In genomic region chr1:199089393-199090122, GRCh38 we compare ENCODE assay signal across 8 cellular contexts.
DNase-seq lines count a peak whose midpoint lies in the region; ATAC-seq lines count a peak whose summit lies in the region.

No MANE protein-coding gene starts in this region.

- ATAC-seq in HG02973 (IDR thresholded peaks at IDR 0.05; ENCODE audit: unreplicated experiment) = peak; percentile 91

- DNase-seq in activated CD8-positive, alpha-beta memory T cell treated with anti-CD3 and anti-CD28 coated beads for 4 hours (ENCODE audit: low read depth in 2 of 2) = peak; percentile 7 to 18
- no peak for DNase-seq in activated CD8-positive, alpha-beta memory T cell treated with anti-CD3 and anti-CD28 coated beads, Interleukin-2, amount 50 U/mL, for 48 hours
- DNase-seq in T follicular helper cell (ENCODE audit: low read depth) = peak; percentile 16
- DNase-seq in stimulated activated CD8-positive, alpha-beta memory T cell treated with anti-CD3 and anti-CD28 coated beads, Interleukin-4, amount 100 ng/mL, for 24 hours (ENCODE audit: low read depth) = peak; percentile 7
- DNase-seq in NCI-H2171 (lab: John Stamatoyannopoulos, UW) = no peak
- DNase-seq in NCI-H2107 (lab: John Stamatoyannopoulos, UW) = no peak
- DNase-seq in NCI-H2227 treated with DMSO at 0.1 percent for 48 hours (lab: John Stamatoyannopoulos, UW) = no peak

Comparison
In these comparisons a context has a peak if more than half of its experiments do, and no peak if none do; other contexts are left out.
1. DNase-seq: peak in activated CD8-positive, alpha-beta memory T cell treated with anti-CD3 and anti-CD28 coated beads for 4 hours (2 of 2), T follicular helper cell (single experiment) and stimulated activated CD8-positive, alpha-beta memory T cell treated with anti-CD3 and anti-CD28 coated beads, Interleukin-4, amount 100 ng/mL, for 24 hours (single experiment); none in activated CD8-positive, alpha-beta memory T cell treated with anti-CD3 and anti-CD28 coated beads, Interleukin-2, amount 50 U/mL, for 48 hours (single experiment), NCI-H2171 (single experiment), NCI-H2107 (single experiment) and NCI-H2227 treated with DMSO at 0.1 percent for 48 hours (single experiment).